In genomic region chr4:77154761-77155499, GRCh38 we compare ENCODE assay signal across 10 cellular contexts. TPM values are rescaled to one million over a fixed set of nuclear protein-coding genes. Genes with fewer than 3 reads are reported as not detected.
DNase-seq lines count a peak whose midpoint lies in the region; ATAC-seq lines count a peak whose summit lies in the region.
"Had no signal": no experiment of that assay in that cellular context is flagged by ENCODE, and none has a peak within 500 bp of the region (broad histone marks: within the 10 kb centered on the region; RNA-seq: fewer than 3 reads in every experiment).

No MANE protein-coding gene starts in this region.

- H3K27ac Mint-ChIP-seq in activated CD4-positive, alpha-beta memory T cell treated with anti-CD3 and anti-CD28 coated beads, Interleukin-2, amount 10 ng/mL, durations not matched to agents 7 days and 5 days = peak overlapping the region; percentile 8
- H3K27ac Mint-ChIP-seq in activated CD4-positive, alpha-beta memory T cell treated with anti-CD3 and anti-CD28 coated beads for 36 hours = no peak overlapping the region

- peaks cover 38% of the 10 kb centered on the region for H3K4me1 Mint-ChIP-seq in activated CD4-positive, alpha-beta memory T cell treated with anti-CD3 and anti-CD28 coated beads, Interleukin-2, amount 10 ng/mL, durations not matched to agents 7 days and 5 days
- H3K4me1 Mint-ChIP-seq in activated CD4-positive, alpha-beta memory T cell treated with anti-CD3 and anti-CD28 coated beads for 36 hours (ENCODE audit: low read depth) = peaks cover 27% of the 10 kb centered on the region

- POLR2A ChIA-PET in activated CD4-positive, alpha-beta memory T cell treated with anti-CD3 and anti-CD28 coated beads, Interleukin-2, amount 10 ng/mL, durations not matched to agents 7 days and 5 days (lab: Charles Lee) = interaction anchor here (1.2 to 7.1 kb wide), 7 partner anchors 7 to 79 kb away, joined by 3 to 79 read pairs (median 4); partner anchors contain the start of gene CCNI
- POLR2A ChIA-PET in activated CD4-positive, alpha-beta memory T cell treated with anti-CD3 and anti-CD28 coated beads for 36 hours (lab: Charles Lee) = no interaction called here

- peak overlapping the region; percentile 80 for H3K27ac ChIP-seq in temporal lobe (ENCODE audit: low read depth, low read length)
- H3K27ac ChIP-seq: RWPE1, tibial artery had no signal

- in situ Hi-C loops in SK-MEL-5 (cut with HindIII; ENCODE audit: low pct_unique_long_range_greater_than_20kb, low sequenced_read_pairs) = no loop called here

- peaks cover 27% of the 10 kb centered on the region for H3K36me3 Mint-ChIP-seq in activated CD4-positive, alpha-beta memory T cell treated with anti-CD3 and anti-CD28 coated beads, Interleukin-2, amount 10 ng/mL, durations not matched to agents 7 days and 5 days (ENCODE audit: low read depth)
- peaks cover 4% of the 10 kb centered on the region for H3K36me3 Mint-ChIP-seq in activated CD4-positive, alpha-beta memory T cell treated with anti-CD3 and anti-CD28 coated beads for 36 hours

- no peak overlapping the region for H3K4me3 Mint-ChIP-seq in activated CD4-positive, alpha-beta memory T cell treated with anti-CD3 and anti-CD28 coated beads, Interleukin-2, amount 10 ng/mL, durations not matched to agents 7 days and 5 days
- H3K4me3 Mint-ChIP-seq in activated CD4-positive, alpha-beta memory T cell treated with anti-CD3 and anti-CD28 coated beads for 36 hours = no peak overlapping the region

- intact Hi-C loops in activated CD4-positive, alpha-beta memory T cell treated with anti-CD3 and anti-CD28 coated beads for 36 hours (cut with micrococcal nuclease) = loop anchor here (5.0 kb wide), 1 partner anchor 707 kb away; the partner anchor contains the start of gene MRPL1

- DNase-seq in activated CD4-positive, alpha-beta memory T cell treated with anti-CD3 and anti-CD28 coated beads, Interleukin-2, amount 10 ng/mL, durations not matched to agents 7 days and 5 days = no peak
- no peak for DNase-seq in activated CD4-positive, alpha-beta memory T cell treated with anti-CD3 and anti-CD28 coated beads for 36 hours
- DNase-seq in SK-MEL-5 (ENCODE audit: low read depth, low spot score) (peak; percentile 56), inferior parietal cortex (ENCODE audit: extremely low spot score) (peak; percentile 48), AG08395 (ENCODE audit: low spot score) (no peak), mucosa of gallbladder (ENCODE audit: low spot score) (no peak)
- DNase-seq: tibial artery had no signal

- H3K9me3 Mint-ChIP-seq in activated CD4-positive, alpha-beta memory T cell treated with anti-CD3 and anti-CD28 coated beads, Interleukin-2, amount 10 ng/mL, durations not matched to agents 7 days and 5 days = no peaks in the 10 kb centered on the region
- no peaks in the 10 kb centered on the region for H3K9me3 Mint-ChIP-seq in activated CD4-positive, alpha-beta memory T cell treated with anti-CD3 and anti-CD28 coated beads for 36 hours

- no peak for ATAC-seq in HG03354 (IDR thresholded peaks at IDR 0.05; ENCODE audit: poor library complexity, severe bottlenecking, unreplicated experiment)

- CTCF ChIA-PET in activated CD4-positive, alpha-beta memory T cell treated with anti-CD3 and anti-CD28 coated beads, Interleukin-2, amount 10 ng/mL, durations not matched to agents 7 days and 5 days (lab: Charles Lee) = interaction anchor here (1.8 to 2.8 kb wide), 2 partner anchors 9 to 48 kb away, joined by 4 to 12 read pairs; no protein-coding TSS in a partner anchor
- CTCF ChIA-PET in activated CD4-positive, alpha-beta memory T cell treated with anti-CD3 and anti-CD28 coated beads for 36 hours (lab: Charles Lee) = interaction anchor here (0.9 to 2.6 kb wide), 4 partner anchors 10 to 78 kb away, joined by 3 to 12 read pairs (median 4); no protein-coding TSS in a partner anchor

- H3K27me3 Mint-ChIP-seq in activated CD4-positive, alpha-beta memory T cell treated with anti-CD3 and anti-CD28 coated beads, Interleukin-2, amount 10 ng/mL, durations not matched to agents 7 days and 5 days = no peaks in the 10 kb centered on the region
- no peaks in the 10 kb centered on the region for H3K27me3 Mint-ChIP-seq in activated CD4-positive, alpha-beta memory T cell treated with anti-CD3 and anti-CD28 coated beads for 36 hours

RNA-seq across cellular contexts. Expression of gene CCNG2, which starts 2.1 kb away (rescaled TPM):
- total RNA-seq in activated CD4-positive, alpha-beta memory T cell treated with anti-CD3 and anti-CD28 coated beads, Interleukin-2, amount 10 ng/mL, durations not matched to agents 7 days and 5 days = 10 to 100 TPM; 48.7 to 50.4 TPM
- total RNA-seq in activated CD4-positive, alpha-beta memory T cell treated with anti-CD3 and anti-CD28 coated beads for 36 hours = 10 to 100 TPM; 23.9 to 25.1 TPM
- 21.6 and 23.6 TPM in 2 replicates for total RNA-seq in SK-MEL-5 (2014; rRNA removed; shearing (Covaris generic))
- 15.3 and 19.4 TPM in 2 replicates for polyA plus RNA-seq in SK-MEL-5 (2015; cell fraction: cytosol; rRNA removed)
- polyA plus RNA-seq in SK-MEL-5 (2015; cell fraction: nucleus; rRNA removed) = 20.1 and 24.2 TPM in 2 replicates
- total RNA-seq in temporal lobe (101 TPM), mucosa of gallbladder (55.3 TPM)

Comparison
In these comparisons a context has a peak if more than half of its experiments do, and no peak if none do; other contexts are left out.
1. DNase-seq: peak in SK-MEL-5 (single experiment) and inferior parietal cortex (single experiment); none in activated CD4-positive, alpha-beta memory T cell treated with anti-CD3 and anti-CD28 coated beads, Interleukin-2, amount 10 ng/mL, durations not matched to agents 7 days and 5 days (single experiment), activated CD4-positive, alpha-beta memory T cell treated with anti-CD3 and anti-CD28 coated beads for 36 hours (single experiment), AG08395 (single experiment) and mucosa of gallbladder (single experiment).